19 cellular contexts compared by ENCODE assay signal in the genomic region with DNA sequence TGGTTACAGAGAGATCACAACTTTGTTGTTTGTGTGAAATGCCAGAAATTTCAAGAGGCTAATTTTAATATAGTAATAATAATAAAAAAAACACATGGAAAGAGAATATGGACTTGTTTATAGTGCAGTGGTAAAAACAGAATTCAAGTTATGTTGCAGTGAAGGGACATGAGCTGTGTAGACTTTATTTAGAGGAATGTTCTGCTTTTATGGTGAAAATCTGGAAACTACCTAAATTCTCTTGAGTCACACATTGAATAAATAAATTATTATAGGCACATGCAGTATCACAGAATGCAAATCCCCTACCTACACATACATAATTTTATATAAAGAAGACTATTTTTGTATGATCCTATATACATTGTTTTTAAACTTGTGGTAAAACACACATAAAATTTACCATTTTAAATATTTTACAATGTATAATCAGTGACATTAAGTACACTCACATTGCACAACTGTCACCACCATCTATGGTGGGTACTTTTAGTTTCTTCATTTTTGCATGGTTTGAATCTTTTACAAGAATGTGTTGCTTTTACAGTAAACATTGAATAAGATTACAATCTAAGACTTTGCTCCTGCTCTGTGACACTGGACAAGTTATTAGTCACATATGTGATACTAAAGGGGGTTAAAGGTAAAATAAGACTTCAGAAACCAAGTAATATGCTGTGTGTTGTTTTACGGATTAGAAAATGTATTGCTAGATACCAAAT.
DNase-seq lines count a peak whose midpoint lies in the region; TF ChIP-seq lines count a peak whose summit lies in the region.
"Had no signal": no experiment of that assay in that cellular context is flagged by ENCODE, and none has a peak within 500 bp of the region (broad histone marks: within the 10 kb centered on the region; RNA-seq: fewer than 3 reads in every experiment).

No MANE protein-coding gene starts in this region.

- no peaks in the 10 kb centered on the region for H3K36me3 Mint-ChIP-seq in nephron progenitor cell (ENCODE audit: low read depth)

- H3K9ac ChIP-seq in GM23248, result no peak overlapping the region
- H3K9ac ChIP-seq: BLaER1 treated with 17β-estradiol and CSF1 and Interleukin-3, amounts not matched to agents 10 nM and 100 nM had no signal

- no peaks in the 10 kb centered on the region for H3K4me1 ChIP-seq in GM23248 (ENCODE audit: insufficient read depth)
- H3K4me1 ChIP-seq: Peyer's patch had no signal

- in situ Hi-C loops in GM23248 (cut with MboI), result no loop called here

- no peak overlapping the region for H3K27ac Mint-ChIP-seq in nephron progenitor cell

- no peaks in the 10 kb centered on the region for H3K4me1 Mint-ChIP-seq in nephron progenitor cell

- TF ChIP-seq CTCF in epithelial cell of proximal tubule (conservative IDR thresholded peaks at IDR 0.05; ENCODE audit: low read depth, low read length), result no peak
- no peak for TF ChIP-seq CTCF in nephron progenitor cell (IDR thresholded peaks at IDR 0.05)

- no peak overlapping the region for H3K4me3 Mint-ChIP-seq in nephron progenitor cell
- H3K4me3 Mint-ChIP-seq: CD8-positive, alpha-beta memory T cell had no signal

- H3K36me3 ChIP-seq in GM23248 (ENCODE audit: low read depth), result no peaks in the 10 kb centered on the region

- H3K9me3 ChIP-seq in GM23248 (ENCODE audit: low read depth), result no peaks in the 10 kb centered on the region
- H3K9me3 ChIP-seq: Peyer's patch had no signal

- intact Hi-C loops in posterior cingulate gyrus (cut with DNase I), result no loop called here

- DNase-seq in HT-29 (ENCODE audit: low spot score) (peak; percentile 14), epithelial cell of proximal tubule (ENCODE audit: low read depth) (peak; percentile 1), iris pigment epithelial cell (ENCODE audit: low read depth) (peak; percentile 66), GM23248 (no peak), posterior cingulate gyrus (no peak), nephron progenitor cell (no peak), GDM1 (lab: John Stamatoyannopoulos, UW) (no peak)
- DNase-seq: ACHN; CD8-positive, alpha-beta memory T cell; DMS79 treated with DMSO at 0.1 percent for 48 hours; GF-D8; GOT3; NCI-H1105; NCI-H1694; NCI-H524; Peyer's patch; Right ventricle myocardium superior had no signal

- H3K4me2 ChIP-seq in GM23248 (ENCODE audit: unreplicated experiment), result no peak overlapping the region

- no peaks in the 10 kb centered on the region for H3K27me3 ChIP-seq in GM23248 (replicated peaks; ENCODE audit: insufficient read depth)
- H3K27me3 ChIP-seq: BLaER1 treated with 17β-estradiol and CSF1 and Interleukin-3, amounts not matched to agents 10 nM and 100 nM; Peyer's patch had no signal

- no peaks in the 10 kb centered on the region for H3K27me3 Mint-ChIP-seq in nephron progenitor cell (ENCODE audit: low read depth, poor library complexity)
- H3K27me3 Mint-ChIP-seq: CD8-positive, alpha-beta memory T cell had no signal

- H4K20me1 ChIP-seq in GM23248 (ENCODE audit: insufficient read depth), result no peaks in the 10 kb centered on the region
- H4K20me1 ChIP-seq: BLaER1 treated with 17β-estradiol and CSF1 and Interleukin-3, amounts not matched to agents 10 nM and 100 nM had no signal

- no peaks in the 10 kb centered on the region for H3K79me2 ChIP-seq in GM23248 (ENCODE audit: insufficient read depth)

- H3K9me2 ChIP-seq in GM23248 (ENCODE audit: insufficient read depth), result no peaks in the 10 kb centered on the region

- WGBS in GM23248 (ENCODE audit: low coverage in 1 of 2, low lambda C conversion rate in 2 of 2, missing lambda C conversion rate in 2 of 2), 2 experiments, result 92 to 97% methylated on average over 1 of the region's 1 CpG

- H2AFZ ChIP-seq in GM23248, result no peak overlapping the region

- no peaks in the 10 kb centered on the region for H3K9me3 Mint-ChIP-seq in nephron progenitor cell
- H3K9me3 Mint-ChIP-seq: CD8-positive, alpha-beta memory T cell had no signal

- no peak overlapping the region for H3K4me3 ChIP-seq in epithelial cell of proximal tubule (ENCODE audit: low read depth, low read length)
- H3K4me3 ChIP-seq in GM23248, result no peak overlapping the region
- H3K4me3 ChIP-seq: BLaER1 treated with 17β-estradiol and CSF1 and Interleukin-3, amounts not matched to agents 10 nM and 100 nM; Peyer's patch; SK-N-MC had no signal

- no peak overlapping the region for H3K27ac ChIP-seq in GM23248
- H3K27ac ChIP-seq: BLaER1 treated with 17β-estradiol and CSF1 and Interleukin-3, amounts not matched to agents 10 nM and 100 nM; Peyer's patch; SK-N-MC had no signal

- H3F3A ChIP-seq in GM23248 (ENCODE audit: insufficient read depth), result no peaks in the 10 kb centered on the region

Comparison
In these comparisons a context has a peak if more than half of its experiments do, and no peak if none do; other contexts are left out.
1. DNase-seq: peak in HT-29 (single experiment), epithelial cell of proximal tubule (single experiment) and iris pigment epithelial cell (single experiment); none in GM23248 (single experiment), posterior cingulate gyrus (0 of 10), nephron progenitor cell (single experiment) and GDM1 (single experiment).